Comparison of ENCODE assay signal across 8 cellular contexts in the genomic region with DNA sequence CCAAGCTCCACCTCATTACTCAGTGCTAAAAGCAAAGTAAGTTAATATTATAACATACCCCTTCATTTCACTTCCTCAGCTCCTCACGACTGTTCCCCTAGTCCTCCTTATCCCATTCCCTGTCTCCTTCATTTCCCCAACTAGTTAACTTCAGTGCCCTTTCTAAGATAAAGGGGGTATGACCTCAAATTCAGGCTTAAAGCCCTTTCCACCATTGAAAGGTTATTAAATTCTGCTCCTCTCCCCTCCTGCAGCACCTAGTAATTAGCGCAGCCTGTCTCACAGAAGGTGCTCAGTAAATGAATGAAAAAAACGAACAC. TPM values are rescaled to one million over a fixed set of nuclear protein-coding genes. Genes with fewer than 3 reads are reported as not detected.
A peak's percentile ranks its signal among the peaks of the same experiment; 100 is the strongest.
DNase-seq lines count a peak whose midpoint lies in the region; ATAC-seq and TF ChIP-seq lines count a peak whose summit lies in the region.

No MANE protein-coding gene starts in this region.

- H3K27me3 ChIP-seq in body of pancreas (no peaks in the 10 kb centered on the region), lower lobe of right lung (ENCODE audit: low read depth) (no peaks in the 10 kb centered on the region)

- H3K4me3 ChIP-seq in body of pancreas, result peak overlapping the region; percentile 33 to 88
- H3K4me3 ChIP-seq in lower lobe of right lung, result peak overlapping the region; percentile 71

- H3K27ac ChIP-seq in body of pancreas (peak overlapping the region; percentile 95 to 99 (median 97)), lower lobe of right lung (peak overlapping the region; percentile 96)

- H3K9me3 ChIP-seq in body of pancreas, result no peaks in the 10 kb centered on the region
- no peaks in the 10 kb centered on the region for H3K9me3 ChIP-seq in lower lobe of right lung

- no peak for TF ChIP-seq POLR2A in body of pancreas (IDR thresholded peaks at IDR 0.05)

- TF ChIP-seq CTCF in body of pancreas (IDR thresholded peaks at IDR 0.05), result no peak
- no peak for TF ChIP-seq CTCF in lower lobe of right lung (IDR thresholded peaks at IDR 0.05)
- TF ChIP-seq CTCF in type B pancreatic cell (conservative IDR thresholded peaks at IDR 0.05), result no peak

- H3K36me3 Mint-ChIP-seq in activated naive CD4-positive, alpha-beta T cell treated with anti-CD3 and anti-CD28 coated beads, Interleukin-2, amount 50 U/mL, for 24 hours, result no peaks in the 10 kb centered on the region
- peaks cover 3% of the 10 kb centered on the region for H3K36me3 Mint-ChIP-seq in type B pancreatic cell

- H3K4me1 Mint-ChIP-seq in activated naive CD4-positive, alpha-beta T cell treated with anti-CD3 and anti-CD28 coated beads, Interleukin-2, amount 50 U/mL, for 24 hours, result peaks cover 10% of the 10 kb centered on the region
- H3K4me1 Mint-ChIP-seq in type B pancreatic cell (ENCODE audit: unreplicated experiment), result peaks cover 18% of the 10 kb centered on the region

- H3K4me3 Mint-ChIP-seq in activated naive CD4-positive, alpha-beta T cell treated with anti-CD3 and anti-CD28 coated beads, Interleukin-2, amount 50 U/mL, for 24 hours, result peak overlapping the region; percentile 86
- peak overlapping the region; percentile 89 for H3K4me3 Mint-ChIP-seq in type B pancreatic cell

- H3K27ac Mint-ChIP-seq in activated naive CD4-positive, alpha-beta T cell treated with anti-CD3 and anti-CD28 coated beads, Interleukin-2, amount 50 U/mL, for 24 hours, result peak overlapping the region; percentile 87
- H3K27ac Mint-ChIP-seq in type B pancreatic cell, result peak overlapping the region; percentile 85

- H3K36me3 ChIP-seq in body of pancreas (replicated peaks in 1 of 2; ENCODE audit: insufficient read depth in 1 of 2, low read depth in 2 of 2) (no peaks in the 10 kb centered on the region), lower lobe of right lung (no peaks in the 10 kb centered on the region)

- intact Hi-C loops in body of pancreas (cut with DNase I), result no loop called here
- intact Hi-C loops in lower lobe of right lung (cut with DNase I), result no loop called here

- WGBS in body of pancreas, 2 donors, result 0% methylated on average over 3 of the region's 3 CpGs

- ATAC-seq in body of pancreas, result no peak
- ATAC-seq in lower lobe of right lung, result no peak
- no peak for ATAC-seq in HG03045 (IDR thresholded peaks at IDR 0.05; ENCODE audit: unreplicated experiment)

- DNase-seq in activated naive CD4-positive, alpha-beta T cell treated with Interleukin-2 at 50 U/mL for 16 hours, result no peak
- DNase-seq in body of pancreas (no peak), lower lobe of right lung (no peak), type B pancreatic cell (ENCODE audit: extremely low spot score, unreplicated experiment) (no peak), retina (no peak)
- no peak for DNase-seq in activated CD8-positive, alpha-beta memory T cell treated with anti-CD3 and anti-CD28 coated beads for 24 hours

- peaks cover 3% of the 10 kb centered on the region for H3K27me3 Mint-ChIP-seq in activated naive CD4-positive, alpha-beta T cell treated with anti-CD3 and anti-CD28 coated beads, Interleukin-2, amount 50 U/mL, for 24 hours
- no peaks in the 10 kb centered on the region for H3K27me3 Mint-ChIP-seq in type B pancreatic cell

- H3K4me1 ChIP-seq in body of pancreas, result peaks cover 25% of the 10 kb centered on the region
- peaks cover 16% of the 10 kb centered on the region for H3K4me1 ChIP-seq in lower lobe of right lung

- no peaks in the 10 kb centered on the region for H3K9me3 Mint-ChIP-seq in activated naive CD4-positive, alpha-beta T cell treated with anti-CD3 and anti-CD28 coated beads, Interleukin-2, amount 50 U/mL, for 24 hours
- H3K9me3 Mint-ChIP-seq in type B pancreatic cell, result peaks cover 4% of the 10 kb centered on the region

RNA-seq across cellular contexts. Expression of a gene that starts 1.0 kb away (rescaled TPM):
- 1 to 10 TPM in 1 of 2 donors, under 1 TPM in 1; 0.66 to 1.0 TPM for total RNA-seq in body of pancreas
- total RNA-seq in lower lobe of right lung, result 3.0 TPM
- total RNA-seq in type B pancreatic cell (ENCODE audit: low replicate concordance), result 2.8 and 2.9 TPM in 2 replicates

RNA-seq across cellular contexts. Expression of a gene that starts 45.2 kb away (rescaled TPM):
- total RNA-seq in body of pancreas, result not detected
- 8.7 TPM for total RNA-seq in lower lobe of right lung
- 5.4 and 6.0 TPM in 2 replicates for total RNA-seq in type B pancreatic cell (ENCODE audit: low replicate concordance)
